In genomic region chr14:20332386-20332945, GRCh38 we compare ENCODE assay signal across 8 cellular contexts. TPM values are rescaled to one million over a fixed set of nuclear protein-coding genes. Genes with fewer than 3 reads are reported as not detected.
DNase-seq lines count a peak whose midpoint lies in the region; ATAC-seq lines count a peak whose summit lies in the region.

No MANE protein-coding gene starts in this region.

- no peaks in the 10 kb centered on the region for H3K9me3 Mint-ChIP-seq in activated CD4-positive, alpha-beta T cell treated with anti-CD3 and anti-CD28 coated beads, Interleukin-2, amount 10 ng/mL, durations not matched to agents 7 days and 5 days
- no peaks in the 10 kb centered on the region for H3K9me3 Mint-ChIP-seq in activated naive CD8-positive, alpha-beta T cell treated with anti-CD3 and anti-CD28 coated beads, Interleukin-2, amount 50 U/mL, for 24 hours

- H3K4me1 Mint-ChIP-seq in activated CD4-positive, alpha-beta T cell treated with anti-CD3 and anti-CD28 coated beads, Interleukin-2, amount 10 ng/mL, durations not matched to agents 7 days and 5 days, result peaks cover 58% of the 10 kb centered on the region
- H3K4me1 Mint-ChIP-seq in activated naive CD8-positive, alpha-beta T cell treated with anti-CD3 and anti-CD28 coated beads, Interleukin-2, amount 50 U/mL, for 24 hours, result peaks cover 55% of the 10 kb centered on the region

- peak overlapping the region; percentile 98 for H3K4me3 Mint-ChIP-seq in activated CD4-positive, alpha-beta T cell treated with anti-CD3 and anti-CD28 coated beads, Interleukin-2, amount 10 ng/mL, durations not matched to agents 7 days and 5 days
- H3K4me3 Mint-ChIP-seq in activated naive CD8-positive, alpha-beta T cell treated with anti-CD3 and anti-CD28 coated beads, Interleukin-2, amount 50 U/mL, for 24 hours, result peak overlapping the region; percentile 95

- H3K27ac Mint-ChIP-seq in activated CD4-positive, alpha-beta T cell treated with anti-CD3 and anti-CD28 coated beads, Interleukin-2, amount 10 ng/mL, durations not matched to agents 7 days and 5 days, result peak overlapping the region; percentile 94
- peak overlapping the region; percentile 89 for H3K27ac Mint-ChIP-seq in activated naive CD8-positive, alpha-beta T cell treated with anti-CD3 and anti-CD28 coated beads, Interleukin-2, amount 50 U/mL, for 24 hours

- H3K9ac ChIP-seq in iPS-15b (ENCODE audit: low read depth, low read length), result peak overlapping the region; percentile 94

- H3K4me1 ChIP-seq in iPS-15b (ENCODE audit: control insufficient read depth, insufficient read depth, low read length), result peaks cover 5% of the 10 kb centered on the region

- H3K4me3 ChIP-seq in iPS-15b (ENCODE audit: low read depth, low read length), result peak overlapping the region; percentile 86
- H3K4me3 ChIP-seq in skin epidermis, result peak overlapping the region; percentile 47 to 62 (median 55)

- DNase-seq in activated CD4-positive, alpha-beta T cell treated with anti-CD3 and anti-CD28 coated beads, Interleukin-2, amount 10 ng/mL, durations not matched to agents 7 days and 5 days, result no peak
- no peak for DNase-seq in activated CD4-positive, alpha-beta T cell treated with anti-CD3 and anti-CD28 coated beads, Interleukin-2, amount 50 U/mL, for 1 hour
- DNase-seq in activated naive CD8-positive, alpha-beta T cell treated with anti-CD3 and anti-CD28 coated beads, Interleukin-2, amount 50 U/mL, for 24 hours, result no peak
- DNase-seq in NK-92 (lab: John Stamatoyannopoulos, UW; ENCODE audit: unreplicated experiment), result no peak
- no peak for DNase-seq in stimulated activated CD4-positive, alpha-beta T cell treated with anti-CD3 and anti-CD28 coated beads, Interleukin-12 subunit alpha, Interleukin-12 subunit beta, amount 100 ng/mL, for 4 hours

- ATAC-seq in HG03460 (IDR thresholded peaks at IDR 0.05; ENCODE audit: unreplicated experiment), result peak; percentile 4
- ATAC-seq in activated naive CD8-positive, alpha-beta T cell treated with anti-CD3 and anti-CD28 coated beads, Interleukin-2, amount 50 U/mL, for 24 hours, result no peak

- peaks cover 4% of the 10 kb centered on the region for H3K36me3 Mint-ChIP-seq in activated CD4-positive, alpha-beta T cell treated with anti-CD3 and anti-CD28 coated beads, Interleukin-2, amount 10 ng/mL, durations not matched to agents 7 days and 5 days (ENCODE audit: low read depth)
- peaks cover 36% of the 10 kb centered on the region for H3K36me3 Mint-ChIP-seq in activated naive CD8-positive, alpha-beta T cell treated with anti-CD3 and anti-CD28 coated beads, Interleukin-2, amount 50 U/mL, for 24 hours (ENCODE audit: low read depth)

- H3K9me3 ChIP-seq in iPS-15b (ENCODE audit: control insufficient read depth, insufficient read depth, low read length), result no peaks in the 10 kb centered on the region

- no peaks in the 10 kb centered on the region for H3K27me3 Mint-ChIP-seq in activated CD4-positive, alpha-beta T cell treated with anti-CD3 and anti-CD28 coated beads, Interleukin-2, amount 10 ng/mL, durations not matched to agents 7 days and 5 days
- no peaks in the 10 kb centered on the region for H3K27me3 Mint-ChIP-seq in activated naive CD8-positive, alpha-beta T cell treated with anti-CD3 and anti-CD28 coated beads, Interleukin-2, amount 50 U/mL, for 24 hours

- no peaks in the 10 kb centered on the region for H3K27me3 ChIP-seq in iPS-15b (ENCODE audit: control insufficient read depth, insufficient read depth, low read length)

- H3K27ac ChIP-seq in skin epidermis, result peak overlapping the region in 20 of 21 experiments; percentile 15 to 82 (median 65)

- CTCF ChIA-PET in activated CD4-positive, alpha-beta T cell treated with anti-CD3 and anti-CD28 coated beads, Interleukin-2, amount 10 ng/mL, durations not matched to agents 7 days and 5 days (lab: Charles Lee), result interaction anchor here (1.7 kb wide), 1 partner anchor 10 kb away, joined by 9 read pairs; no protein-coding TSS in a partner anchor

- H3K36me3 ChIP-seq in iPS-15b (ENCODE audit: control insufficient read depth, insufficient read depth, low read length), result peaks cover 4% of the 10 kb centered on the region

- POLR2A ChIA-PET in activated CD4-positive, alpha-beta T cell treated with anti-CD3 and anti-CD28 coated beads, Interleukin-2, amount 10 ng/mL, durations not matched to agents 7 days and 5 days (lab: Charles Lee), result interaction anchor here (2.4 kb wide), 1 partner anchor 11 kb away, joined by 20 read pairs; the partner anchor contains the start of gene PARP2

RNA-seq across cellular contexts. Expression of gene CCNB1IP1, which starts 0.6 kb away (rescaled TPM):
- total RNA-seq in activated CD4-positive, alpha-beta T cell treated with anti-CD3 and anti-CD28 coated beads, Interleukin-2, amount 10 ng/mL, durations not matched to agents 7 days and 5 days, result 10 to 100 TPM; 30.8 to 32.1 TPM

RNA-seq across cellular contexts. Expression of gene PARP2, which starts 11.0 kb away (rescaled TPM):
- total RNA-seq in activated CD4-positive, alpha-beta T cell treated with anti-CD3 and anti-CD28 coated beads, Interleukin-2, amount 10 ng/mL, durations not matched to agents 7 days and 5 days, result 10 to 100 TPM; 28.6 to 32.5 TPM

RNA-seq across cellular contexts. Expression of gene TTC5, which starts 26.7 kb away (rescaled TPM):
- total RNA-seq in activated CD4-positive, alpha-beta T cell treated with anti-CD3 and anti-CD28 coated beads, Interleukin-2, amount 10 ng/mL, durations not matched to agents 7 days and 5 days, result 10 to 100 TPM; 22.7 to 23.5 TPM
